ENCODE assay signal across 8 cellular contexts in genomic region chr16:15765880-15766279, GRCh38.
DNase-seq lines count a peak whose midpoint lies in the region; ATAC-seq and TF ChIP-seq lines count a peak whose summit lies in the region.

No MANE protein-coding gene starts in this region.

- no peaks in the 10 kb centered on the region for H3K27me3 ChIP-seq in H7 (ENCODE audit: control insufficient read depth, insufficient read depth, low read length)

- H3K36me3 Mint-ChIP-seq in endothelial cell (ENCODE audit: low read depth, unreplicated experiment), result no peaks in the 10 kb centered on the region

- H3K4me3 Mint-ChIP-seq in endothelial cell (ENCODE audit: unreplicated experiment), result no peak overlapping the region

- no peaks in the 10 kb centered on the region for H3K36me3 ChIP-seq in H7 (replicated peaks; ENCODE audit: control insufficient read depth, insufficient read depth, low read length)
- no peaks in the 10 kb centered on the region for H3K36me3 ChIP-seq in mucosa of descending colon (ENCODE audit: low read depth)

- peak; percentile 85 for ATAC-seq in mucosa of descending colon

- no peaks in the 10 kb centered on the region for H3K9me3 Mint-ChIP-seq in endothelial cell (ENCODE audit: unreplicated experiment)

- H3K4me1 ChIP-seq in mucosa of descending colon (ENCODE audit: low read depth), result no peaks in the 10 kb centered on the region

- H3K27me3 Mint-ChIP-seq in endothelial cell (ENCODE audit: unreplicated experiment), result peaks cover 2% of the 10 kb centered on the region

- H3K4me3 ChIP-seq in H7 (ENCODE audit: insufficient read depth, low read depth, low read length) (no peak overlapping the region), mucosa of descending colon (no peak overlapping the region)

- H3K27ac Mint-ChIP-seq in endothelial cell (ENCODE audit: unreplicated experiment), result no peak overlapping the region

- TF ChIP-seq CTCF in endothelial cell (IDR thresholded peaks at IDR 0.05; ENCODE audit: unreplicated experiment) (no peak), mucosa of descending colon (IDR thresholded peaks at IDR 0.05) (peak; percentile 33)

- DNase-seq in stimulated activated CD4-positive, alpha-beta T cell treated with anti-CD3 and anti-CD28 coated beads, Interleukin-1b, Interleukin-23, amount 100 ng/mL, for 48 hours, result peak; percentile 19
- DNase-seq in stimulated activated CD4-positive, alpha-beta T cell treated with anti-CD3 and anti-CD28 coated beads, Interleukin-4, amount 100 ng/mL, for 1 hour, result no peak
- DNase-seq in H7, result peak; percentile 62
- peak; percentile 93 for DNase-seq in NAMALWA (ENCODE audit: low spot score)
- DNase-seq in SW480 (ENCODE audit: low spot score), result peak; percentile 70
- DNase-seq in endothelial cell (ENCODE audit: low spot score), result peak; percentile 36
- DNase-seq in mucosa of descending colon, result peak in 1 of 3 donors; percentile 55
- no peak for DNase-seq in NK-92 treated with Interleukin-12 subunit alpha and Interleukin-12 subunit beta, amount 100 ng/mL, for 24 hours (lab: John Stamatoyannopoulos, UW)

- H3K4me1 Mint-ChIP-seq in endothelial cell (ENCODE audit: unreplicated experiment), result no peaks in the 10 kb centered on the region

- intact Hi-C loops in mucosa of descending colon (cut with DNase I, micrococcal nuclease), result no loop called here

- no peaks in the 10 kb centered on the region for H3K9me3 ChIP-seq in mucosa of descending colon

Comparison
In these comparisons a context has a peak if more than half of its experiments do, and no peak if none do; other contexts are left out.
1. DNase-seq: peak in stimulated activated CD4-positive, alpha-beta T cell treated with anti-CD3 and anti-CD28 coated beads, Interleukin-1b, Interleukin-23, amount 100 ng/mL, for 48 hours (single experiment), H7 (single experiment), NAMALWA (single experiment), SW480 (single experiment) and endothelial cell (single experiment); none in stimulated activated CD4-positive, alpha-beta T cell treated with anti-CD3 and anti-CD28 coated beads, Interleukin-4, amount 100 ng/mL, for 1 hour (single experiment) and NK-92 treated with Interleukin-12 subunit alpha and Interleukin-12 subunit beta, amount 100 ng/mL, for 24 hours (single experiment).